ENCODE assay signal across 1 cellular context in the genomic region with DNA sequence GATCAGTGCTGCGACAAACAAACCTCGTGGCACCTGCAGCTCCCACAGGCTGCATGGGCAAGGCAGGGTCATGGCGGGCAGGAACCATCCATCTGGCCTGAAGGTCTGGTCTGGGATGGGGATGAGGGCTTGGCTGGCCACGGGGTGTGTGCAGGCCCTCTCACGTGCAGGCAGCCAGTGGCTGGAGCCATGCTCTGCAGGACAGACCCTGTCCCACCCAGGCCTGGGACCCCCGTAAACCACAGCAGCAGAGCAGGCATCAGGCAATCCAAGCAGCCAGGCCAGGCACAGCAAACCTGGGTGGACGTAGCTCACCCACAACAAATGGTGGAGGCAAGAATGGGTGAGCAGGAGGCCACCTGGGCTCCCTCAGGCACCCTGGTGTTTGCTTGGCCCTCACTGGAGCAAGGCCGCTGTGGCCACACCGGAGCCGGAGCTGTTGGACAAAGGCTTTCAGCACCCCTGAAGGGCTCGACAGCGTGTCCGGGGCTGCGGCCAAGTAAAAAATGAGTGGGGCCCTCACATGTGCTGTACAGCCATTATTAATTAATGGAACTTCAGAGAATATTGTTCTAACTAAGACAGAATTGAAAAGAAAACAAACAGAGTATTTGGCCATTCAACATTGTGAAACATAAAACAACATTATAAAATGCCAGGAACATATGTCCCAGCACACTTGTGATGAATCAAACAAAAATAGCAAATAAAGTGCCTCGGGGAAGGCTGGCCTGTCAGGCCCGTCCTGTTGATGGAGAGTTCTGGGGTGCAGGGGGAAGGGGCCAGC.
TF ChIP-seq lines count a peak whose summit lies in the region.

No MANE protein-coding gene starts in this region.

TF ChIP-seq in H1, 55 proteins besides CTCF, POLR2A, EP300 and RAD21:
- TF ChIP-seq ASH2L (IDR thresholded peaks at IDR 0.05; ENCODE audit: low read length) (no peak), EGR1 (IDR thresholded peaks at IDR 0.05; ENCODE audit: borderline replicate concordance, low read depth, low read length) (no peak), RXRA (IDR thresholded peaks at IDR 0.05; ENCODE audit: insufficient read depth, low read depth, low read length) (no peak), JUN (IDR thresholded peaks at IDR 0.05; ENCODE audit: low read depth, low read length) (no peak)
